Comparison of ENCODE assay signal across 14 cellular contexts in genomic region chr4:71406459-71406963, GRCh38.
DNase-seq lines count a peak whose midpoint lies in the region; ATAC-seq and TF ChIP-seq lines count a peak whose summit lies in the region.
"Had no signal": no experiment of that assay in that cellular context is flagged by ENCODE, and none has a peak within 500 bp of the region (broad histone marks: within the 10 kb centered on the region; RNA-seq: fewer than 3 reads in every experiment).

No MANE protein-coding gene starts in this region.

- H3K9me3 Mint-ChIP-seq in endothelial cell (ENCODE audit: unreplicated experiment): peaks cover 6% of the 10 kb centered on the region
- H3K9me3 Mint-ChIP-seq in activated CD8-positive, alpha-beta T cell treated with anti-CD3 and anti-CD28 coated beads for 36 hours: peaks cover 9% of the 10 kb centered on the region

- intact Hi-C loops in activated CD8-positive, alpha-beta T cell treated with anti-CD3 and anti-CD28 coated beads for 36 hours (cut with micrococcal nuclease): no loop called here

- peaks cover 40% of the 10 kb centered on the region for H3K4me1 Mint-ChIP-seq in endothelial cell (ENCODE audit: unreplicated experiment)
- H3K4me1 Mint-ChIP-seq in activated CD8-positive, alpha-beta T cell treated with anti-CD3 and anti-CD28 coated beads for 36 hours (ENCODE audit: low read depth): no peaks in the 10 kb centered on the region

- CTCF ChIA-PET in activated CD8-positive, alpha-beta T cell treated with anti-CD3 and anti-CD28 coated beads for 36 hours (lab: Charles Lee): no interaction called here

- no peak for TF ChIP-seq CTCF in endothelial cell (IDR thresholded peaks at IDR 0.05; ENCODE audit: unreplicated experiment)
- no peak for TF ChIP-seq CTCF in activated CD8-positive, alpha-beta T cell treated with anti-CD3 and anti-CD28 coated beads for 36 hours (IDR thresholded peaks at IDR 0.05)

- H3K36me3 Mint-ChIP-seq in endothelial cell (ENCODE audit: low read depth, unreplicated experiment): peaks cover 16% of the 10 kb centered on the region
- peaks cover 2% of the 10 kb centered on the region for H3K36me3 Mint-ChIP-seq in activated CD8-positive, alpha-beta T cell treated with anti-CD3 and anti-CD28 coated beads for 36 hours (ENCODE audit: low read depth)

- POLR2A ChIA-PET in activated CD8-positive, alpha-beta T cell treated with anti-CD3 and anti-CD28 coated beads for 36 hours (lab: Charles Lee): no interaction called here

- peak; percentile 83 for DNase-seq in GDM1 (lab: John Stamatoyannopoulos, UW)
- DNase-seq in OCI-M2 (lab: John Stamatoyannopoulos, UW; ENCODE audit: unreplicated experiment): peak; percentile 16
- DNase-seq in endothelial cell (ENCODE audit: low spot score): peak; percentile 35
- DNase-seq in mucosa of gallbladder (ENCODE audit: low spot score): peak; percentile 26
- DNase-seq in activated CD4-positive, CD25-positive, alpha-beta regulatory T cell (lab: John Stamatoyannopoulos, UW): no peak
- DNase-seq in COR-L47 (lab: John Stamatoyannopoulos, UW): no peak
- no peak for DNase-seq in activated CD8-positive, alpha-beta T cell treated with anti-CD3 and anti-CD28 coated beads for 36 hours
- DNase-seq: activated naive CD4-positive, alpha-beta T cell treated with anti-CD3 and anti-CD28 coated beads, Interleukin-2, amount 50 U/mL, for 16 hours; islet precursor cell; NCI-H524 treated with DMSO at 0.1 percent for 48 hours; right lobe of liver; stimulated activated naive CD8-positive, alpha-beta T cell treated with anti-CD3 and anti-CD28 coated beads, Interleukin-15, Interleukin-2, amounts not matched to agents 100 U/mL and 50 U/mL, for 24 hours; T-helper 9 cell had no signal

- no peak overlapping the region for H3K4me3 Mint-ChIP-seq in endothelial cell (ENCODE audit: unreplicated experiment)
- H3K4me3 Mint-ChIP-seq in activated CD8-positive, alpha-beta T cell treated with anti-CD3 and anti-CD28 coated beads for 36 hours: no peak overlapping the region

- no peaks in the 10 kb centered on the region for H3K27me3 Mint-ChIP-seq in endothelial cell (ENCODE audit: unreplicated experiment)
- no peaks in the 10 kb centered on the region for H3K27me3 Mint-ChIP-seq in activated CD8-positive, alpha-beta T cell treated with anti-CD3 and anti-CD28 coated beads for 36 hours

- H3K27ac Mint-ChIP-seq in endothelial cell (ENCODE audit: unreplicated experiment): peak overlapping the region; percentile 91
- no peak overlapping the region for H3K27ac Mint-ChIP-seq in activated CD8-positive, alpha-beta T cell treated with anti-CD3 and anti-CD28 coated beads for 36 hours

- no peak for ATAC-seq in GM21528 (IDR thresholded peaks at IDR 0.05; ENCODE audit: low FRiP score, unreplicated experiment)
- ATAC-seq in activated CD8-positive, alpha-beta T cell treated with anti-CD3 and anti-CD28 coated beads for 36 hours: no peak
- ATAC-seq: stimulated activated naive CD8-positive, alpha-beta T cell treated with anti-CD3 and anti-CD28 coated beads, Interleukin-15, Interleukin-2, amounts not matched to agents 100 U/mL and 50 U/mL, for 24 hours had no signal

Comparison
In these comparisons a context has a peak if more than half of its experiments do, and no peak if none do; other contexts are left out.
1. DNase-seq: peak in GDM1 (single experiment), OCI-M2 (single experiment), endothelial cell (single experiment) and mucosa of gallbladder (single experiment); none in activated CD4-positive, CD25-positive, alpha-beta regulatory T cell (0 of 4), COR-L47 (single experiment) and activated CD8-positive, alpha-beta T cell treated with anti-CD3 and anti-CD28 coated beads for 36 hours (single experiment).